In the genomic region with DNA sequence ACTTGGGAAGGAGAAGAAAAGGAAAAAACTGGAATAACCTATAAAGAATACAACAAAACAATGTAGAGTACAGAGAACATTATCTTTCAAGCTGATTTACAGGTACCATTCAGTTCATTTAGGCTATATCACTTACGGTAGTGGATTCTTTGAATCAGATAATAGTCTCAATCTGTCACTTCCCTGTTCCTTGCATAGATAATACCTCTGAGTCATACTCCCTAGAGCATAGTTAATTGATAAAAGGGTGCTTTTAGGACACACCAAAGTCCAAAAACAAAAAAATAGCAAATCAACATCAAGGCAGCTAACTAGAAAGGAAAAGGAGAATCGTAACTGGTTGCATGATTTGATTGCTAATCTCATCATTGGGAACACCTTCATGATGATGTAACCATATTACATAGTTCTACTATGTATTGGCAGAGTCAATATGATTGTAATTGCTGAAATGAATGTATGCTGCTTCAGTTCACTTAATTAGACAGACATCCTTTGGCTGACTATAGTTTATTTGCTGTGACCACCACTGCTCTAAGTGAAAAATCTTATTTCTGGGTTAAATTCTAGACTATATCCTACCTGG, we compare ENCODE assay signal across 22 cellular contexts.
DNase-seq lines count a peak whose midpoint lies in the region; ATAC-seq and TF ChIP-seq lines count a peak whose summit lies in the region.
"Had no signal": no experiment of that assay in that cellular context is flagged by ENCODE, and none has a peak within 500 bp of the region (broad histone marks: within the 10 kb centered on the region; RNA-seq: fewer than 3 reads in every experiment).

No MANE protein-coding gene starts in this region.

- H3K36me3 ChIP-seq in CD4-positive, alpha-beta memory T cell (ENCODE audit: insufficient read depth, low read length), result no peaks in the 10 kb centered on the region
- H3K36me3 ChIP-seq: HAP-1, Peyer's patch had no signal

- H3K9me3 Mint-ChIP-seq in activated CD8-positive, alpha-beta memory T cell treated with anti-CD3 and anti-CD28 coated beads, Interleukin-2, amount 10 ng/mL, durations not matched to agents 7 days and 5 days (ENCODE audit: low read depth), result no peaks in the 10 kb centered on the region
- H3K9me3 Mint-ChIP-seq in CD4-positive, alpha-beta memory T cell, result peaks cover 0 to 1% (median 0%) of the 10 kb centered on the region in 8 donors
- H3K9me3 Mint-ChIP-seq in activated CD4-positive, alpha-beta memory T cell treated with anti-CD3 and anti-CD28 coated beads for 36 hours, result no peaks in the 10 kb centered on the region
- peaks cover 4% of the 10 kb centered on the region for H3K9me3 Mint-ChIP-seq in stimulated activated naive CD8-positive, alpha-beta T cell treated with anti-CD3 and anti-CD28 coated beads, Interleukin-15, Interleukin-2, amounts not matched to agents 100 ng/mL and 50 ng/mL, for 24 hours
- H3K9me3 Mint-ChIP-seq in mesothelial cell of epicardium, result no peaks in the 10 kb centered on the region
- peaks cover 0 to 2% (median 0%) of the 10 kb centered on the region in 9 donors for H3K9me3 Mint-ChIP-seq in naive thymus-derived CD8-positive, alpha-beta T cell

- H3K4me1 ChIP-seq in CD4-positive, alpha-beta memory T cell (ENCODE audit: insufficient read depth, low read length), result no peaks in the 10 kb centered on the region
- H3K4me1 ChIP-seq: HAP-1, Peyer's patch had no signal

- H3K4me3 ChIP-seq in CD4-positive, alpha-beta memory T cell (ENCODE audit: low read length in 2 of 2), result no peak overlapping the region
- H3K4me3 ChIP-seq: HAP-1, Peyer's patch had no signal

- no peaks in the 10 kb centered on the region for H3K27me3 Mint-ChIP-seq in activated CD8-positive, alpha-beta memory T cell treated with anti-CD3 and anti-CD28 coated beads, Interleukin-2, amount 10 ng/mL, durations not matched to agents 7 days and 5 days
- H3K27me3 Mint-ChIP-seq in CD4-positive, alpha-beta memory T cell, result peaks cover 2 to 7% of the 10 kb centered on the region in 2 donors
- H3K27me3 Mint-ChIP-seq in activated CD4-positive, alpha-beta memory T cell treated with anti-CD3 and anti-CD28 coated beads for 36 hours, result peaks cover 9% of the 10 kb centered on the region
- no peaks in the 10 kb centered on the region for H3K27me3 Mint-ChIP-seq in stimulated activated naive CD8-positive, alpha-beta T cell treated with anti-CD3 and anti-CD28 coated beads, Interleukin-15, Interleukin-2, amounts not matched to agents 100 ng/mL and 50 ng/mL, for 24 hours
- no peaks in the 10 kb centered on the region for H3K27me3 Mint-ChIP-seq in mesothelial cell of epicardium (ENCODE audit: low read depth)
- H3K27me3 Mint-ChIP-seq in naive thymus-derived CD8-positive, alpha-beta T cell, result no peaks in the 10 kb centered on the region

- no peak for DNase-seq in activated CD8-positive, alpha-beta memory T cell treated with anti-CD3 and anti-CD28 coated beads, Interleukin-2, amount 10 ng/mL, durations not matched to agents 7 days and 5 days
- no peak for DNase-seq in activated CD8-positive, alpha-beta memory T cell treated with anti-CD3 and anti-CD28 coated beads for 24 hours
- peak in 1 of 5 donors; percentile 32 for DNase-seq in CD4-positive, alpha-beta memory T cell
- no peak for DNase-seq in activated CD4-positive, alpha-beta memory T cell treated with anti-CD3 and anti-CD28 coated beads for 36 hours
- no peak for DNase-seq in mesothelial cell of epicardium (ENCODE audit: low spot score in 2 of 2, unreplicated experiment in 2 of 2)
- DNase-seq in naive thymus-derived CD8-positive, alpha-beta T cell, result no peak
- DNase-seq: 8988T, COR-L47, DMS53, GOT3, IMR-90, KG1, NCI-H1048, NCI-H1417, NCI-H1694, NCI-H2029 treated with DMSO at 0.1 percent for 48 hours, NCI-H2227 treated with DMSO at 0.1 percent for 48 hours, NCI-H526 treated with DMSO at 0.1 percent for 48 hours, Peyer's patch, SHP77 treated with DMSO at 0.1 percent for 48 hours had no signal

- H3K27ac Mint-ChIP-seq in activated CD8-positive, alpha-beta memory T cell treated with anti-CD3 and anti-CD28 coated beads, Interleukin-2, amount 10 ng/mL, durations not matched to agents 7 days and 5 days, result peak overlapping the region; percentile 20
- peak overlapping the region in 5 of 7 donors; percentile 2 to 80 (median 45) for H3K27ac Mint-ChIP-seq in CD4-positive, alpha-beta memory T cell
- peak overlapping the region; percentile 57 for H3K27ac Mint-ChIP-seq in activated CD4-positive, alpha-beta memory T cell treated with anti-CD3 and anti-CD28 coated beads for 36 hours
- H3K27ac Mint-ChIP-seq in stimulated activated naive CD8-positive, alpha-beta T cell treated with anti-CD3 and anti-CD28 coated beads, Interleukin-15, Interleukin-2, amounts not matched to agents 100 ng/mL and 50 ng/mL, for 24 hours, result no peak overlapping the region
- H3K27ac Mint-ChIP-seq in mesothelial cell of epicardium, result no peak overlapping the region
- H3K27ac Mint-ChIP-seq in naive thymus-derived CD8-positive, alpha-beta T cell, result peak overlapping the region in 1 of 10 donors; percentile 44

- H3K36me3 Mint-ChIP-seq in activated CD8-positive, alpha-beta memory T cell treated with anti-CD3 and anti-CD28 coated beads, Interleukin-2, amount 10 ng/mL, durations not matched to agents 7 days and 5 days, result no peaks in the 10 kb centered on the region
- no peaks in the 10 kb centered on the region for H3K36me3 Mint-ChIP-seq in CD4-positive, alpha-beta memory T cell
- H3K36me3 Mint-ChIP-seq in activated CD4-positive, alpha-beta memory T cell treated with anti-CD3 and anti-CD28 coated beads for 36 hours, result no peaks in the 10 kb centered on the region
- no peaks in the 10 kb centered on the region for H3K36me3 Mint-ChIP-seq in stimulated activated naive CD8-positive, alpha-beta T cell treated with anti-CD3 and anti-CD28 coated beads, Interleukin-15, Interleukin-2, amounts not matched to agents 100 ng/mL and 50 ng/mL, for 24 hours (ENCODE audit: low read depth)
- no peaks in the 10 kb centered on the region for H3K36me3 Mint-ChIP-seq in mesothelial cell of epicardium
- peaks cover 0 to 3% (median 0%) of the 10 kb centered on the region in 3 donors for H3K36me3 Mint-ChIP-seq in naive thymus-derived CD8-positive, alpha-beta T cell

- no peak overlapping the region for H3K4me3 Mint-ChIP-seq in activated CD8-positive, alpha-beta memory T cell treated with anti-CD3 and anti-CD28 coated beads, Interleukin-2, amount 10 ng/mL, durations not matched to agents 7 days and 5 days
- peak overlapping the region in 2 of 8 donors; percentile 1 for H3K4me3 Mint-ChIP-seq in CD4-positive, alpha-beta memory T cell
- H3K4me3 Mint-ChIP-seq in activated CD4-positive, alpha-beta memory T cell treated with anti-CD3 and anti-CD28 coated beads for 36 hours, result peak overlapping the region; percentile 4
- peak overlapping the region; percentile 2 for H3K4me3 Mint-ChIP-seq in stimulated activated naive CD8-positive, alpha-beta T cell treated with anti-CD3 and anti-CD28 coated beads, Interleukin-15, Interleukin-2, amounts not matched to agents 100 ng/mL and 50 ng/mL, for 24 hours
- H3K4me3 Mint-ChIP-seq in mesothelial cell of epicardium, result no peak overlapping the region
- peak overlapping the region in 2 of 10 donors; percentile 5 to 8 for H3K4me3 Mint-ChIP-seq in naive thymus-derived CD8-positive, alpha-beta T cell

- intact Hi-C loops in CD4-positive, alpha-beta memory T cell (cut with micrococcal nuclease), result no loop called here
- intact Hi-C loops in activated CD4-positive, alpha-beta memory T cell treated with anti-CD3 and anti-CD28 coated beads for 36 hours (cut with micrococcal nuclease), result loop anchor here (5.0 to 10.0 kb wide), 2 partner anchors 93 to 844 kb away; partner anchors contain the start of gene GATA3

- POLR2A ChIA-PET in CD4-positive, alpha-beta memory T cell (lab: Charles Lee; ENCODE audit: partially characterized antibody), result interaction anchor here (0.6 kb wide), 1 partner anchor 129 kb away, joined by 3 read pairs; no protein-coding TSS in a partner anchor
- POLR2A ChIA-PET in activated CD4-positive, alpha-beta memory T cell treated with anti-CD3 and anti-CD28 coated beads for 36 hours (lab: Charles Lee), result no interaction called here
- POLR2A ChIA-PET in naive thymus-derived CD8-positive, alpha-beta T cell (lab: Charles Lee), result no interaction called here

- H3K4me1 Mint-ChIP-seq in activated CD8-positive, alpha-beta memory T cell treated with anti-CD3 and anti-CD28 coated beads, Interleukin-2, amount 10 ng/mL, durations not matched to agents 7 days and 5 days, result no peaks in the 10 kb centered on the region
- peaks cover 3 to 15% (median 7%) of the 10 kb centered on the region in 4 donors for H3K4me1 Mint-ChIP-seq in CD4-positive, alpha-beta memory T cell
- H3K4me1 Mint-ChIP-seq in activated CD4-positive, alpha-beta memory T cell treated with anti-CD3 and anti-CD28 coated beads for 36 hours (ENCODE audit: low read depth), result peaks cover 4% of the 10 kb centered on the region
- H3K4me1 Mint-ChIP-seq in stimulated activated naive CD8-positive, alpha-beta T cell treated with anti-CD3 and anti-CD28 coated beads, Interleukin-15, Interleukin-2, amounts not matched to agents 100 ng/mL and 50 ng/mL, for 24 hours (ENCODE audit: low read depth), result peaks cover 24% of the 10 kb centered on the region
- no peaks in the 10 kb centered on the region for H3K4me1 Mint-ChIP-seq in mesothelial cell of epicardium
- H3K4me1 Mint-ChIP-seq in naive thymus-derived CD8-positive, alpha-beta T cell, result peaks cover 1 to 6% (median 4%) of the 10 kb centered on the region in 4 donors

- ATAC-seq in activated CD8-positive, alpha-beta memory T cell treated with anti-CD3 and anti-CD28 coated beads, Interleukin-2, amount 10 ng/mL, durations not matched to agents 7 days and 5 days, result no peak
- no peak for ATAC-seq in naive thymus-derived CD8-positive, alpha-beta T cell

- no peak for TF ChIP-seq CTCF in mesothelial cell of epicardium (IDR thresholded peaks at IDR 0.05; ENCODE audit: unreplicated experiment)

- no peaks in the 10 kb centered on the region for H3K9me3 ChIP-seq in CD4-positive, alpha-beta memory T cell (ENCODE audit: control insufficient read depth in 1 of 2, low read length in 2 of 2)
- H3K9me3 ChIP-seq: HAP-1, Peyer's patch had no signal

- CTCF ChIA-PET in activated CD8-positive, alpha-beta memory T cell treated with anti-CD3 and anti-CD28 coated beads, Interleukin-2, amount 10 ng/mL, durations not matched to agents 7 days and 5 days (lab: Charles Lee), result no interaction called here
- CTCF ChIA-PET in CD4-positive, alpha-beta memory T cell (lab: Charles Lee; ENCODE audit: partially characterized antibody), result no interaction called here
- CTCF ChIA-PET in activated CD4-positive, alpha-beta memory T cell treated with anti-CD3 and anti-CD28 coated beads for 36 hours (lab: Charles Lee), result no interaction called here

- H3K27ac ChIP-seq in CD4-positive, alpha-beta memory T cell (ENCODE audit: low read depth, low read length), result no peak overlapping the region
- H3K27ac ChIP-seq: Peyer's patch had no signal

- no peaks in the 10 kb centered on the region for H3K27me3 ChIP-seq in CD4-positive, alpha-beta memory T cell (ENCODE audit: insufficient read depth, low read length)
- H3K27me3 ChIP-seq: Peyer's patch had no signal

Comparison
In these comparisons a context has a peak if more than half of its experiments do, and no peak if none do; other contexts are left out.
1. H3K27ac Mint-ChIP-seq: peak in activated CD8-positive, alpha-beta memory T cell treated with anti-CD3 and anti-CD28 coated beads, Interleukin-2, amount 10 ng/mL, durations not matched to agents 7 days and 5 days (single experiment), CD4-positive, alpha-beta memory T cell (5 of 7) and activated CD4-positive, alpha-beta memory T cell treated with anti-CD3 and anti-CD28 coated beads for 36 hours (single experiment); none in stimulated activated naive CD8-positive, alpha-beta T cell treated with anti-CD3 and anti-CD28 coated beads, Interleukin-15, Interleukin-2, amounts not matched to agents 100 ng/mL and 50 ng/mL, for 24 hours (single experiment) and mesothelial cell of epicardium (single experiment).
2. H3K4me3 Mint-ChIP-seq: peak in activated CD4-positive, alpha-beta memory T cell treated with anti-CD3 and anti-CD28 coated beads for 36 hours (single experiment) and stimulated activated naive CD8-positive, alpha-beta T cell treated with anti-CD3 and anti-CD28 coated beads, Interleukin-15, Interleukin-2, amounts not matched to agents 100 ng/mL and 50 ng/mL, for 24 hours (single experiment); none in activated CD8-positive, alpha-beta memory T cell treated with anti-CD3 and anti-CD28 coated beads, Interleukin-2, amount 10 ng/mL, durations not matched to agents 7 days and 5 days (single experiment) and mesothelial cell of epicardium (single experiment).